In genomic region chr11:59216654-59217640, GRCh38 we compare ENCODE assay signal across 8 cellular contexts.
DNase-seq lines count a peak whose midpoint lies in the region; ATAC-seq lines count a peak whose summit lies in the region.

No MANE protein-coding gene starts in this region.

- no peaks in the 10 kb centered on the region for H3K27me3 ChIP-seq in muscle layer of colon (ENCODE audit: control insufficient read depth in 1 of 2, insufficient read depth in 2 of 2, low read length in 2 of 2)

- H3K4me3 Mint-ChIP-seq in activated naive CD8-positive, alpha-beta T cell treated with anti-CD3 and anti-CD28 coated beads, Interleukin-2, amount 50 U/mL, for 24 hours: no peak overlapping the region

- H3K27me3 Mint-ChIP-seq in activated naive CD8-positive, alpha-beta T cell treated with anti-CD3 and anti-CD28 coated beads, Interleukin-2, amount 50 U/mL, for 24 hours: peaks cover 4% of the 10 kb centered on the region

- H3K36me3 ChIP-seq in muscle layer of colon (ENCODE audit: insufficient read depth, low read length): no peaks in the 10 kb centered on the region

- H3K9me3 Mint-ChIP-seq in activated naive CD8-positive, alpha-beta T cell treated with anti-CD3 and anti-CD28 coated beads, Interleukin-2, amount 50 U/mL, for 24 hours: no peaks in the 10 kb centered on the region

- H3K27ac ChIP-seq in muscle layer of colon (ENCODE audit: low read depth, low read length): peak overlapping the region; percentile 22

- peak; percentile 91 for ATAC-seq in GM19468 (IDR thresholded peaks at IDR 0.05; ENCODE audit: extremely low read depth, unreplicated experiment)
- peak; percentile 79 for ATAC-seq in HG03460 (IDR thresholded peaks at IDR 0.05; ENCODE audit: unreplicated experiment)
- peak; percentile 54 for ATAC-seq in activated naive CD8-positive, alpha-beta T cell treated with anti-CD3 and anti-CD28 coated beads, Interleukin-2, amount 50 U/mL, for 24 hours

- no peaks in the 10 kb centered on the region for H3K36me3 Mint-ChIP-seq in activated naive CD8-positive, alpha-beta T cell treated with anti-CD3 and anti-CD28 coated beads, Interleukin-2, amount 50 U/mL, for 24 hours (ENCODE audit: low read depth)

- no peak overlapping the region for H3K9ac ChIP-seq in muscle layer of colon (ENCODE audit: low read length)

- peaks cover 11% of the 10 kb centered on the region for H3K4me1 ChIP-seq in muscle layer of colon (ENCODE audit: insufficient read depth, low read length)

- H3K9me3 ChIP-seq in muscle layer of colon (ENCODE audit: low read length): no peaks in the 10 kb centered on the region

- H3K4me3 ChIP-seq in muscle layer of colon (ENCODE audit: low read depth in 1 of 2, low read length in 2 of 2): no peak overlapping the region

- DNase-seq in GF-D8 (lab: John Stamatoyannopoulos, UW): peak; percentile 70
- DNase-seq in activated naive CD8-positive, alpha-beta T cell treated with anti-CD3 and anti-CD28 coated beads, Interleukin-2, amount 50 U/mL, for 24 hours: no peak
- no peak for DNase-seq in NCI-H748 (lab: John Stamatoyannopoulos, UW; ENCODE audit: unreplicated experiment)
- DNase-seq in NCI-H1092 (lab: John Stamatoyannopoulos, UW): no peak
- no peak for DNase-seq in activated gamma-delta T cell (lab: John Stamatoyannopoulos, UW)

- H3K27ac Mint-ChIP-seq in activated naive CD8-positive, alpha-beta T cell treated with anti-CD3 and anti-CD28 coated beads, Interleukin-2, amount 50 U/mL, for 24 hours: peak overlapping the region; percentile 29

- peaks cover 27% of the 10 kb centered on the region for H3K4me1 Mint-ChIP-seq in activated naive CD8-positive, alpha-beta T cell treated with anti-CD3 and anti-CD28 coated beads, Interleukin-2, amount 50 U/mL, for 24 hours
